Comparison of ENCODE assay signal across 10 cellular contexts in genomic region chr6:82227770-82228169, GRCh38. TPM values are rescaled to one million over a fixed set of nuclear protein-coding genes. Genes with fewer than 3 reads are reported as not detected.
DNase-seq lines count a peak whose midpoint lies in the region; ATAC-seq, FAIRE-seq and TF ChIP-seq lines count a peak whose summit lies in the region.
"Had no signal": no experiment of that assay in that cellular context is flagged by ENCODE, and none has a peak within 500 bp of the region (broad histone marks: within the 10 kb centered on the region; RNA-seq: fewer than 3 reads in every experiment).

No MANE protein-coding gene starts in this region.

- CTCF ChIA-PET in GM12878 (lab: Yijun Ruan, JAX) = interaction anchor here (0.7 to 1.0 kb wide), 3 partner anchors 43 to 1774 kb away, joined by 3 to 4 read pairs (median 3); partner anchors contain the start of gene UBE3D

- H3K79me2 ChIP-seq in GM12878 (ENCODE audit: control insufficient read depth, insufficient read depth, low read length) = no peaks in the 10 kb centered on the region

- RAD21 ChIA-PET in GM12878 (lab: Charles Lee; ENCODE audit: unreplicated experiment) = no interaction called here

- no peaks in the 10 kb centered on the region; the same call in 2 of the 3 replicates for H3K9me3 ChIP-seq in GM12878 (replicated peaks; ENCODE audit: control insufficient read depth, insufficient read depth, low read length)
- H3K9me3 ChIP-seq in kidney (ENCODE audit: control insufficient read depth in 1 of 2, low read length in 2 of 2) = no peaks in the 10 kb centered on the region

- no peak overlapping the region for H3K4me2 ChIP-seq in GM12878 (ENCODE audit: control insufficient read depth, insufficient read depth)

- no peak for TF ChIP-seq RAD21 in GM12878 (IDR thresholded peaks at IDR 0.05; ENCODE audit: insufficient read depth, low read depth, low read length)

- intact Hi-C loops in GM12878 (cut with micrococcal nuclease; ENCODE audit: unreplicated experiment) = no loop called here
- intact Hi-C loops in kidney (cut with DNase I) = no loop called here

- no peak for TF ChIP-seq CTCF in GM12878 (IDR thresholded peaks at IDR 0.05 in 2 of 3, conservative IDR thresholded peaks at IDR 0.05 in 1 of 3; ENCODE audit: control insufficient read depth in 2 of 3, extremely low read depth in 1 of 3, insufficient read depth in 1 of 3, low read depth in 3 of 3, low read length in 3 of 3)
- TF ChIP-seq CTCF in kidney (IDR thresholded peaks at IDR 0.05; ENCODE audit: borderline replicate concordance, extremely low read depth, insufficient read depth) = no peak

- 100% methylated on average over 1 of the region's 1 CpG for WGBS in GM12878 (ENCODE audit: insufficient coverage, insufficient replicate concordance, low lambda C conversion rate, missing lambda C conversion rate)

- SMC1A ChIA-PET in GM12878 (lab: Charles Lee; ENCODE audit: uncharacterized antibody, unreplicated experiment) = interaction anchor here (0.7 to 1.0 kb wide), 3 partner anchors 13 to 20 kb away, joined by 3 read pairs; partner anchors contain the start of gene IBTK

- DNase-seq in GM12878 (ENCODE audit: low read depth, low spot score) (peak; percentile 5), pons (ENCODE audit: low spot score) (no peak), kidney (no peak), DMS 273 (lab: John Stamatoyannopoulos, UW; ENCODE audit: unreplicated experiment) (no peak)
- DNase-seq: NCI-H2171 treated with DMSO at 0.1 percent for 48 hours; stimulated activated CD4-positive, alpha-beta T cell treated with anti-CD3 and anti-CD28 coated beads, Interleukin-4, amount 100 ng/mL, for 1 hour; SW 1271 had no signal

- H2AFZ ChIP-seq in GM12878 (ENCODE audit: control insufficient read depth, low read depth, low read length) = no peak overlapping the region

- H3K4me3 ChIP-seq in GM12878 = no peak overlapping the region
- no peak overlapping the region for H3K4me3 ChIP-seq in kidney (ENCODE audit: low read length in 2 of 2)

- H3K4me1 ChIP-seq in GM12878 (ENCODE audit: control insufficient read depth, insufficient read depth, low read length) = no peaks in the 10 kb centered on the region
- no peaks in the 10 kb centered on the region for H3K4me1 ChIP-seq in kidney (ENCODE audit: control insufficient read depth in 1 of 2, insufficient read depth in 1 of 2, low read depth in 1 of 2, low read length in 2 of 2)

- no peak overlapping the region for H3K9ac ChIP-seq in GM12878 (ENCODE audit: control insufficient read depth, insufficient read depth, low read length)
- H3K9ac ChIP-seq in kidney (ENCODE audit: low read length in 2 of 2) = no peak overlapping the region

- H3K27ac ChIP-seq in GM12878 (ENCODE audit: control insufficient read depth, insufficient read depth) (peak overlapping the region; percentile 30; the same call in 1 of the 2 replicates), kidney (ENCODE audit: low read depth in 2 of 2, low read length in 2 of 2) (no peak overlapping the region)

- POLR2A ChIA-PET in GM12878 (lab: Charles Lee) = interaction anchor here (0.7 kb wide), 1 partner anchor 244 kb away, joined by 3 read pairs; no protein-coding TSS in a partner anchor

- no TSS peak for BruUV-seq in GM12878 (replicated peaks; lab: Mats Ljungman, UMichigan)

- ATAC-seq in GM18909 (IDR thresholded peaks at IDR 0.05; ENCODE audit: poor library complexity, unreplicated experiment) (peak; percentile 92), GM21619 (IDR thresholded peaks at IDR 0.05; ENCODE audit: unreplicated experiment) (peak; percentile 91), HG03342 (IDR thresholded peaks at IDR 0.05; ENCODE audit: unreplicated experiment) (peak; percentile 94), GM12878 (peak; percentile 89)

- FAIRE-seq in GM12878 (lab: Jason Lieb, UNC) (no peak), kidney (lab: Jason Lieb, UNC) (no peak)

- no peaks in the 10 kb centered on the region for H3K27me3 ChIP-seq in GM12878 (replicated peaks in 1 of 2; ENCODE audit: control insufficient read depth in 2 of 2, insufficient read depth in 2 of 2, low read length in 1 of 2)

- no peak for TF ChIP-seq POLR2A in GM12878 (IDR thresholded peaks at IDR 0.05; ENCODE audit: low read depth, low read length)

- H3K36me3 ChIP-seq in GM12878 (ENCODE audit: control insufficient read depth in 2 of 2, insufficient read depth in 2 of 2, low read length in 1 of 2) (peaks cover 0 to 11% of the 10 kb centered on the region in 2 experiments; a peak in 1 of 4 replicates), kidney (ENCODE audit: control insufficient read depth in 1 of 2, insufficient read depth in 2 of 2, low read length in 2 of 2) (peaks cover 16 to 20% of the 10 kb centered on the region in 2 donors)

- in situ Hi-C loops in GM12878 (cut with MboI) = no loop called here

- no peaks in the 10 kb centered on the region for H4K20me1 ChIP-seq in GM12878 (ENCODE audit: control insufficient read depth, insufficient read depth)

- no peak for TF ChIP-seq EP300 in GM12878 (IDR thresholded peaks at IDR 0.05; ENCODE audit: borderline replicate concordance in 1 of 2, control insufficient read depth in 1 of 2, low read depth in 2 of 2, low read length in 2 of 2)

TF ChIP-seq in GM12878, 131 proteins besides CTCF, POLR2A, EP300 and RAD21:
- TF ChIP-seq SMAD5 (IDR thresholded peaks at IDR 0.05; ENCODE audit: low read depth) = no peak
- TF ChIP-seq IKZF1 (conservative IDR thresholded peaks at IDR 0.05) = no peak
- peak; percentile 12; the same call in 1 of the 2 replicates for TF ChIP-seq SPI1 (IDR thresholded peaks at IDR 0.05; ENCODE audit: borderline replicate concordance, insufficient read depth, low read depth, low read length)

RNA-seq across cellular contexts. Expression of gene IBTK, which starts 19.8 kb away (rescaled TPM):
- 72.1 and 76.1 TPM in 2 replicates for total RNA-seq in GM12878 (2013; cell fraction: nucleolus; rRNA removed)
- 22.4 and 30.3 TPM in 2 replicates for total RNA-seq in GM12878 (2014; rRNA removed)
- total RNA-seq in GM12878 (2014; rRNA removed; fragmentation: Illumina TruSeq; extraction: Trizol) = 32.1 and 35.3 TPM in 2 replicates
- 22.0 and 23.5 TPM in 2 replicates for total RNA-seq in GM12878 (2021)
- polyA plus RNA-seq in GM12878 (2011; ENCODE audit: low read depth) = 8.9 TPM
- polyA plus RNA-seq in GM12878 (2011; rRNA removed) = 26.2 and 43.0 TPM in 2 replicates
- polyA plus RNA-seq in GM12878 (2011; cell fraction: cytosol; rRNA removed) = 8.0 TPM in 2 replicates
- 12.0 and 12.2 TPM in 2 replicates for polyA plus RNA-seq in GM12878 (2011; cell fraction: nucleus; rRNA removed)
- polyA plus RNA-seq in GM12878 (2012) = 14.1 and 18.8 TPM in 2 replicates
- 23.5 and 34.4 TPM in 2 replicates for polyA plus RNA-seq in GM12878 (2014; fragmentation: Illumina TruSeq; extraction: Trizol)
- 10 to 100 TPM; 12.0 to 16.6 TPM for polyA plus RNA-seq in GM12878 (2014; fragmentation: Nextera tagmentation; extraction: Ambion mirVana)
- 12.6 and 16.0 TPM in 2 replicates for polyA plus RNA-seq in GM12878 (2014; rRNA removed)
- 10 to 100 TPM; 17.5 to 19.4 TPM for polyA plus RNA-seq in GM12878 (2016; fragmentation: Nextera tagmentation; extraction: Ambion mirVana)
- 42.7 and 51.1 TPM in 2 replicates for polyA minus RNA-seq in GM12878 (2011; rRNA and poly(A)+ RNA removed)
- polyA minus RNA-seq in GM12878 (2011; cell fraction: cytosol; rRNA and poly(A)+ RNA removed) = 14.7 and 21.6 TPM in 2 replicates
- polyA minus RNA-seq in GM12878 (2011; cell fraction: nucleus; rRNA and poly(A)+ RNA removed) = 19.3 and 28.3 TPM in 2 replicates
- total RNA-seq in kidney = 38.4 TPM
- 17.2 TPM for polyA plus RNA-seq in kidney (ENCODE audit: insufficient read depth, low read depth, low replicate concordance)
